ENCODE assay signal across 1 cellular context in the genomic region with DNA sequence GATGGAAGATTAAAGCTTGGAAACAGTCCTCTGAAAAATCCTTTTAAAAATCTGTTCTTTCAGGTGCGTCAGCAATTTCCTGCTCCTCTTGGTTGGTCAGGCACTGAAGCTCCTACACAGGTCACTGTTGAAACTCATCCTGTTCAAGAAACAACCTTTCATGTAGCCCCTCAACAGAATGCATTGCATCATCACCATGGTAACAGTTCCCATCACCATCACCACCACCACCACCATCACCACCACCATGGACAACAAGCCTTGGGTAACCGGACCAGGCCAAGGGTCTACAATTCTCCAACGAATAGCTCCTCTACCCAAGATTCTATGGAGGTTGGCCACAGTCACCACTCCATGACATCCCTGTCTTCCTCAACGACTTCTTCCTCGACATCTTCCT.
A peak's percentile ranks its signal among the peaks of the same experiment; 100 is the strongest.
TF ChIP-seq lines count a peak whose summit lies in the region.

No MANE protein-coding gene starts in this region.

TF ChIP-seq in K562, 482 proteins besides CTCF, POLR2A, EP300 and RAD21 (continued from another document):
- TF ChIP-seq, protein P1, sequence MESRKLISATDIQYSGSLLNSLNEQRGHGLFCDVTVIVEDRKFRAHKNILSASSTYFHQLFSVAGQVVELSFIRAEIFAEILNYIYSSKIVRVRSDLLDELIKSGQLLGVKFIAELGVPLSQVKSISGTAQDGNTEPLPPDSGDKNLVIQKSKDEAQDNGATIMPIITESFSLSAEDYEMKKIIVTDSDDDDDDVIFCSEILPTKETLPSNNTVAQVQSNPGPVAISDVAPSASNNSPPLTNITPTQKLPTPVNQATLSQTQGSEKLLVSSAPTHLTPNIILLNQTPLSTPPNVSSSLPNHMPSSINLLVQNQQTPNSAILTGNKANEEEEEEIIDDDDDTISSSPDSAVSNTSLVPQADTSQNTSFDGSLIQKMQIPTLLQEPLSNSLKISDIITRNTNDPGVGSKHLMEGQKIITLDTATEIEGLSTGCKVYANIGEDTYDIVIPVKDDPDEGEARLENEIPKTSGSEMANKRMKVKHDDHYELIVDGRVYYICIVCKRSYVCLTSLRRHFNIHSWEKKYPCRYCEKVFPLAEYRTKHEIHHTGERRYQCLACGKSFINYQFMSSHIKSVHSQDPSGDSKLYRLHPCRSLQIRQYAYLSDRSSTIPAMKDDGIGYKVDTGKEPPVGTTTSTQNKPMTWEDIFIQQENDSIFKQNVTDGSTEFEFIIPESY (CRISPR knock-in tag; IDR thresholded peaks at IDR 0.05) = no peak
- TF ChIP-seq, protein P2, sequence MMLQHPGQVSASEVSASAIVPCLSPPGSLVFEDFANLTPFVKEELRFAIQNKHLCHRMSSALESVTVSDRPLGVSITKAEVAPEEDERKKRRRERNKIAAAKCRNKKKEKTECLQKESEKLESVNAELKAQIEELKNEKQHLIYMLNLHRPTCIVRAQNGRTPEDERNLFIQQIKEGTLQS (IDR thresholded peaks at IDR 0.05) = peak; percentile 70; the same call in 1 of the 2 replicates
- TF ChIP-seq, protein P2 (CRISPR knock-in tag; conservative IDR thresholded peaks at IDR 0.05) = no peak
- peak; percentile 17; the same call in 1 of the 2 replicates for TF ChIP-seq ZNF316 (IDR thresholded peaks at IDR 0.05)
